17 cellular contexts compared by ENCODE assay signal in the genomic region with DNA sequence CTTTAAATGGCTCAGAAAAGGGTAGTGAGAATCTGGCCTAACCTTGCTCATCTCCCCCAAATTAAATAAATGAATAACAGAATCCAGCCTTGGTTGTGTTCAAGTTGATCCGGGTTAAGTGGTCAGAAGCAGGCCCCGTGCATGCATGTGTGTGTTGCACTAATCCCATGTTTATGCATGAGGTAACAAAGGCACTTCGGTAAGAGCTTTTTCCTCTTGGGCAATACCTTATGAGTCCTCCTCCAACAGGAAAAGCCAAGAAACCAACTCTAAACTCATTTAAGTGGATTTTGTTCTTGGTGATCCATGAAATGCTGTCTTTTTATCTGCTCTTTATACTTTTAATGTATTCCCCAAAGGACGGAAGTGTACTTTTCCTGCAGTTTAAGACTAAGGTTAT.
A peak's percentile ranks its signal among the peaks of the same experiment; 100 is the strongest.
DNase-seq lines count a peak whose midpoint lies in the region; ATAC-seq, FAIRE-seq and TF ChIP-seq lines count a peak whose summit lies in the region.
"Had no signal": no experiment of that assay in that cellular context is flagged by ENCODE, and none has a peak within 500 bp of the region (broad histone marks: within the 10 kb centered on the region; RNA-seq: fewer than 3 reads in every experiment).

No MANE protein-coding gene starts in this region.

- H3F3A ChIP-seq in GM23338 (replicated peaks; ENCODE audit: low read depth) (no peaks in the 10 kb centered on the region), smooth muscle cell (ENCODE audit: low read depth) (no peaks in the 10 kb centered on the region)

- H3K79me2 ChIP-seq in GM23338 (replicated peaks; ENCODE audit: insufficient read depth) (no peaks in the 10 kb centered on the region), smooth muscle cell (ENCODE audit: low read depth) (no peaks in the 10 kb centered on the region), mesendoderm (ENCODE audit: control insufficient read depth, insufficient read depth, low read length) (no peaks in the 10 kb centered on the region)

- H3K4me3 ChIP-seq in GM23338: no peak overlapping the region
- no peak overlapping the region for H3K4me3 ChIP-seq in bronchial epithelial cell (ENCODE audit: low read depth, low read length)
- H3K4me3 ChIP-seq in smooth muscle cell: no peak overlapping the region
- H3K4me3 ChIP-seq in heart right ventricle: no peak overlapping the region
- H3K4me3 ChIP-seq in mesendoderm (ENCODE audit: low read length): no peak overlapping the region
- H3K4me3 ChIP-seq: SJCRH30 had no signal

- no peaks in the 10 kb centered on the region for H3K9me3 Mint-ChIP-seq in GM23338
- H3K9me3 Mint-ChIP-seq: CD4-positive, alpha-beta memory T cell had no signal

- no peak overlapping the region for H3K4me3 Mint-ChIP-seq in GM23338
- H3K4me3 Mint-ChIP-seq: B cell; CD4-positive, alpha-beta memory T cell had no signal

- no peak for FAIRE-seq in bronchial epithelial cell (lab: Jason Lieb, UNC)

- no peaks in the 10 kb centered on the region for H3K27me3 ChIP-seq in GM23338 (ENCODE audit: insufficient read depth)
- no peaks in the 10 kb centered on the region for H3K27me3 ChIP-seq in bronchial epithelial cell (ENCODE audit: control insufficient read depth, insufficient read depth, low read length)
- no peaks in the 10 kb centered on the region for H3K27me3 ChIP-seq in smooth muscle cell (ENCODE audit: low read depth)
- peaks cover 0 to 12% (median 0%) of the 10 kb centered on the region in 7 donors for H3K27me3 ChIP-seq in heart right ventricle
- no peaks in the 10 kb centered on the region for H3K27me3 ChIP-seq in mesendoderm (ENCODE audit: insufficient read depth, low read length, poor library complexity)
- H3K27me3 ChIP-seq: SJCRH30 had no signal

- H4K20me1 ChIP-seq in GM23338 (replicated peaks; ENCODE audit: insufficient read depth) (no peaks in the 10 kb centered on the region), smooth muscle cell (ENCODE audit: low read depth) (no peaks in the 10 kb centered on the region)

- no peak overlapping the region for H2BK15ac ChIP-seq in mesendoderm (replicated peaks; ENCODE audit: low read depth)

- H3K18ac ChIP-seq in mesendoderm (ENCODE audit: low read length): no peak overlapping the region

- no peak overlapping the region for H2BK120ac ChIP-seq in mesendoderm (ENCODE audit: low read depth, low read length)

- no peak overlapping the region for H2AK5ac ChIP-seq in mesendoderm (ENCODE audit: low read length)

- no peak for TF ChIP-seq CTCF in GM23338 (conservative IDR thresholded peaks at IDR 0.05; ENCODE audit: low read depth in 2 of 2)
- no peak for TF ChIP-seq CTCF in bronchial epithelial cell (IDR thresholded peaks at IDR 0.05; ENCODE audit: insufficient read depth, low read length, severe bottlenecking)
- no peak for TF ChIP-seq CTCF in smooth muscle cell (IDR thresholded peaks at IDR 0.05; ENCODE audit: borderline replicate concordance, insufficient read depth, poor library complexity, severe bottlenecking)
- TF ChIP-seq CTCF in heart right ventricle (IDR thresholded peaks at IDR 0.05): no peak

- peaks cover 15% of the 10 kb centered on the region for H3K4me1 ChIP-seq in GM23338 (ENCODE audit: insufficient read depth)
- peaks cover 30% of the 10 kb centered on the region for H3K4me1 ChIP-seq in smooth muscle cell (ENCODE audit: low read depth)
- peaks cover 0 to 6% (median 0%) of the 10 kb centered on the region in 9 donors for H3K4me1 ChIP-seq in heart right ventricle
- H3K4me1 ChIP-seq in mesendoderm (ENCODE audit: control insufficient read depth, low read depth, low read length): no peaks in the 10 kb centered on the region

- no peaks in the 10 kb centered on the region for H3K9me2 ChIP-seq in GM23338 (ENCODE audit: insufficient read depth)

- 55% methylated on average over 4 of the region's 4 CpGs for WGBS in smooth muscle cell (ENCODE audit: low lambda C conversion rate)
- 71 to 78% methylated on average over 4 of the region's 4 CpGs for WGBS in heart right ventricle, 2 donors
- WGBS in mesendoderm (ENCODE audit: extremely low coverage, insufficient coverage, low lambda C conversion rate): no CpG with 5 or more reads among the region's 4 CpGs

- H3K4me2 ChIP-seq in GM23338 (no peak overlapping the region), smooth muscle cell (peak overlapping the region; percentile 6), mesendoderm (ENCODE audit: low read length) (no peak overlapping the region)

- intact Hi-C loops in heart right ventricle (cut with DNase I): loop anchor here in 5 of 10 donors (5.0 to 10.0 kb wide), 4 partner anchors 526 to 666 kb away; no protein-coding TSS in a partner anchor

- H2BK5ac ChIP-seq in mesendoderm (ENCODE audit: low read length): no peak overlapping the region

- H3K9ac ChIP-seq in smooth muscle cell (ENCODE audit: low read depth): no peak overlapping the region
- H3K9ac ChIP-seq in mesendoderm (ENCODE audit: low read length): no peak overlapping the region

- DNase-seq in GM23338 (ENCODE audit: low spot score) (no peak), bronchial epithelial cell (ENCODE audit: low read depth) (peak; percentile 13), left kidney (ENCODE audit: low read depth, low spot score) (peak; percentile 29), smooth muscle cell (lab: John Stamatoyannopoulos, UW; ENCODE audit: unreplicated experiment) (no peak), heart right ventricle (no peak), mesendoderm (no peak)
- DNase-seq: CD4-positive, alpha-beta memory T cell; DMS79; NCI-H1417; NCI-H187 treated with DMSO at 0.1 percent for 48 hours; NCI-H2171; NCI-H446; NCI-H69; SJCRH30 had no signal

- no peak overlapping the region for H3K4ac ChIP-seq in mesendoderm (ENCODE audit: low read depth, low read length)

- no peak overlapping the region for H4K8ac ChIP-seq in mesendoderm (ENCODE audit: low read depth, low read length)

- no peak overlapping the region for H4K5ac ChIP-seq in mesendoderm (ENCODE audit: low read length)

- no peak overlapping the region for H3K56ac ChIP-seq in mesendoderm (ENCODE audit: low read length)

- no peaks in the 10 kb centered on the region for H3K36me3 ChIP-seq in GM23338 (ENCODE audit: insufficient read depth)
- H3K36me3 ChIP-seq in bronchial epithelial cell (ENCODE audit: control insufficient read depth, insufficient read depth, low read length): no peaks in the 10 kb centered on the region
- no peaks in the 10 kb centered on the region for H3K36me3 ChIP-seq in smooth muscle cell (ENCODE audit: low read depth)
- no peaks in the 10 kb centered on the region for H3K36me3 ChIP-seq in heart right ventricle
- H3K36me3 ChIP-seq in mesendoderm (ENCODE audit: control insufficient read depth, insufficient read depth, low read length): no peaks in the 10 kb centered on the region
- H3K36me3 ChIP-seq: SJCRH30 had no signal

- H3K9me3 ChIP-seq in smooth muscle cell (replicated peaks; ENCODE audit: low read depth) (no peaks in the 10 kb centered on the region), heart right ventricle (no peaks in the 10 kb centered on the region)
- H3K9me3 ChIP-seq: SJCRH30 had no signal

- H3K27me3 Mint-ChIP-seq in GM23338 (ENCODE audit: insufficient read depth, low read depth, poor library complexity): peaks cover 5% of the 10 kb centered on the region

- no peak overlapping the region for H3K23ac ChIP-seq in mesendoderm (ENCODE audit: low read length)

- H3K27ac ChIP-seq in GM23338 (ENCODE audit: low read depth) (no peak overlapping the region), smooth muscle cell (ENCODE audit: low read depth) (no peak overlapping the region), heart right ventricle (no peak overlapping the region), mesendoderm (ENCODE audit: low read depth, low read length) (no peak overlapping the region)
- H3K27ac ChIP-seq: SJCRH30 had no signal

- no peaks in the 10 kb centered on the region for H3K79me1 ChIP-seq in mesendoderm (ENCODE audit: low read length)

- ATAC-seq in GM23338 (no peak), heart right ventricle (no peak), HG02763 (IDR thresholded peaks at IDR 0.05; ENCODE audit: unreplicated experiment) (no peak)
- ATAC-seq: HCT116 had no signal

- H2AFZ ChIP-seq in GM23338 (no peak overlapping the region), smooth muscle cell (ENCODE audit: low read depth) (no peak overlapping the region)

- H3K4me1 Mint-ChIP-seq in GM23338: peaks cover 45% of the 10 kb centered on the region

- no peaks in the 10 kb centered on the region for H3K36me3 Mint-ChIP-seq in GM23338 (ENCODE audit: low read depth)
- H3K36me3 Mint-ChIP-seq: CD4-positive, alpha-beta memory T cell had no signal

- H3K27ac Mint-ChIP-seq in GM23338: peak overlapping the region; percentile 11; the same call in 1 of the 2 replicates
- H3K27ac Mint-ChIP-seq: B cell; CD4-positive, alpha-beta memory T cell had no signal

TF ChIP-seq in GM23338, 12 proteins besides CTCF, POLR2A, EP300 and RAD21 (continues in another document):
- TF ChIP-seq EZH2 (IDR thresholded peaks at IDR 0.05; ENCODE audit: low read depth, unreplicated experiment): no peak
- TF ChIP-seq EZH2phosphoT487 (IDR thresholded peaks at IDR 0.05; ENCODE audit: unreplicated experiment): no peak

Comparison
In these comparisons a context has a peak if more than half of its experiments do, and no peak if none do; other contexts are left out.
1. DNase-seq: peak in bronchial epithelial cell (single experiment) and left kidney (single experiment); none in GM23338 (single experiment), smooth muscle cell (single experiment), heart right ventricle (0 of 2) and mesendoderm (single experiment).